ENCODE assay signal across 19 cellular contexts in genomic region chr1:14369526-14370213, GRCh38.
"Had no signal": no experiment of that assay in that cellular context is flagged by ENCODE, and none has a peak within 500 bp of the region (broad histone marks: within the 10 kb centered on the region; RNA-seq: fewer than 3 reads in every experiment).

No MANE protein-coding gene starts in this region.

- H3K36me3 Mint-ChIP-seq: natural killer cell treated with Interleukin-12 subunit alpha and Interleukin-12 subunit beta and Interleukin-15 and Interleukin-18, amount 100 ng/mL, for 72 hours; stimulated activated memory B cell treated with anti-CD40 and anti-IgM and Interleukin-4, amounts not matched to agents 10 μg/mL and 1 μg/mL and 100 μg/mL, for 72 hours had no signal

- DNase-seq: activated CD4-positive, alpha-beta T cell treated with anti-CD3 and anti-CD28 coated beads, Interleukin-2, amount 50 U/mL, for 4 hours; activated CD4-positive, CD25-positive, alpha-beta regulatory T cell treated with anti-CD3 and anti-CD28 coated beads, Interleukin-2, amount 50 U/mL, for 72 hours; activated naive CD4-positive, alpha-beta T cell treated with anti-CD3 and anti-CD28 coated beads for 36 hours; dorsolateral prefrontal cortex; erythroblast; kidney; left ventricle myocardium superior; mesendoderm; psoas muscle; right lobe of liver; stimulated activated CD4-positive, alpha-beta T cell treated with anti-CD3 and anti-CD28 coated beads, Interleukin-1b, Interleukin-23, amount 100 ng/mL, for 48 hours; T-helper 1 cell; T1000; thyroid gland had no signal

- H3K4me1 ChIP-seq: ascending aorta, psoas muscle, right lobe of liver had no signal

- H3K4me3 Mint-ChIP-seq: activated naive CD4-positive, alpha-beta T cell treated with anti-CD3 and anti-CD28 coated beads for 36 hours; activated T-helper 17 cell treated with anti-CD3 and anti-CD28 coated beads, Interleukin-2, amount 50 U/mL, for 72 hours; natural killer cell treated with Interleukin-12 subunit alpha and Interleukin-12 subunit beta and Interleukin-15 and Interleukin-18, amount 100 ng/mL, for 72 hours; stimulated activated memory B cell treated with anti-CD40 and anti-IgM and Interleukin-4, amounts not matched to agents 10 μg/mL and 1 μg/mL and 100 μg/mL, for 72 hours had no signal

- H3K27me3 ChIP-seq: ascending aorta, dorsolateral prefrontal cortex, right lobe of liver, thyroid gland had no signal

- H3K4me3 ChIP-seq: ascending aorta, dorsolateral prefrontal cortex, hepatocyte, psoas muscle, right lobe of liver, thyroid gland had no signal

- H3K9me3 Mint-ChIP-seq: activated naive CD4-positive, alpha-beta T cell treated with anti-CD3 and anti-CD28 coated beads for 36 hours; natural killer cell treated with Interleukin-12 subunit alpha and Interleukin-12 subunit beta and Interleukin-15 and Interleukin-18, amount 100 ng/mL, for 72 hours had no signal

- H3K9me3 ChIP-seq: ascending aorta, psoas muscle, right lobe of liver, thyroid gland had no signal

- H2AFZ ChIP-seq: hepatocyte had no signal

- H3K4me1 Mint-ChIP-seq: activated T-helper 17 cell treated with anti-CD3 and anti-CD28 coated beads, Interleukin-2, amount 50 U/mL, for 72 hours; stimulated activated memory B cell treated with anti-CD40 and anti-IgM and Interleukin-4, amounts not matched to agents 10 μg/mL and 1 μg/mL and 100 μg/mL, for 72 hours had no signal

- ATAC-seq: activated T-helper 17 cell treated with anti-CD3 and anti-CD28 coated beads, Interleukin-2, amount 50 U/mL, for 72 hours; left ventricle myocardium superior; natural killer cell treated with Interleukin-12 subunit alpha and Interleukin-12 subunit beta and Interleukin-15 and Interleukin-18, amount 100 ng/mL, for 72 hours; psoas muscle; stimulated activated memory B cell treated with anti-CD40 and anti-IgM and Interleukin-4, amounts not matched to agents 10 μg/mL and 1 μg/mL and 100 μg/mL, for 72 hours had no signal

- H3K36me3 ChIP-seq: ascending aorta, right lobe of liver, thyroid gland had no signal

- H3K27ac ChIP-seq: ascending aorta, dorsolateral prefrontal cortex, hepatocyte, psoas muscle, right lobe of liver, thyroid gland had no signal

- H3K79me2 ChIP-seq: hepatocyte had no signal

- H3K4me2 ChIP-seq: hepatocyte had no signal

- H3K27ac Mint-ChIP-seq: activated naive CD4-positive, alpha-beta T cell treated with anti-CD3 and anti-CD28 coated beads for 36 hours; activated T-helper 17 cell treated with anti-CD3 and anti-CD28 coated beads, Interleukin-2, amount 50 U/mL, for 72 hours; natural killer cell treated with Interleukin-12 subunit alpha and Interleukin-12 subunit beta and Interleukin-15 and Interleukin-18, amount 100 ng/mL, for 72 hours; stimulated activated memory B cell treated with anti-CD40 and anti-IgM and Interleukin-4, amounts not matched to agents 10 μg/mL and 1 μg/mL and 100 μg/mL, for 72 hours had no signal
